ENCODE assay signal across 27 cellular contexts in the genomic region with DNA sequence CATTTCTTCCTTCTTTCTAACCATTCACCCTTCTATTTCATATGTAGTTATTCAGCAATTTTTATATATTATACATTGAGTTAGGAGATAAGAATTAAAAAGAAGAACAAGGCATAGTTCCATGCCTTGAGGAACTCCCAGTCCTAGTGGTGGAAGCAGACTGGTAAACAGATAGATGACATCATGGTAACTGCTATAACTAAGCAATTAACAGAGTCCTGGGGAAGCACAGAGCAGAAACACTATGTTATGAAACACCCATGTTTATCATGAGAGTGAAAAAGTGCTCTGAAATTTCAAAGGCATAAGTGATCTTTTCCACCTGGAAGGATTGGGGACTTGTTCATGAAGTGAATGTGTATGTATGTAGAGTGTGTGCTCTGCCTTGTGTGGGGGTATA. TPM values are rescaled to one million over a fixed set of nuclear protein-coding genes. Genes with fewer than 3 reads are reported as not detected.
"Had no signal": no experiment of that assay in that cellular context is flagged by ENCODE, and none has a peak within 500 bp of the region (broad histone marks: within the 10 kb centered on the region; RNA-seq: fewer than 3 reads in every experiment).

No MANE protein-coding gene starts in this region.

- H3K4me3 Mint-ChIP-seq: activated B cell treated with CpG ODN at 0.5 μM for 24 hours; activated CD8-positive, alpha-beta T cell treated with anti-CD3 and anti-CD28 coated beads for 36 hours; effector memory CD8-positive, alpha-beta T cell; immature natural killer cell; naive thymus-derived CD4-positive, alpha-beta T cell; T-helper 1 cell treated with Interleukin-12 subunit alpha and Interleukin-12 subunit beta and Interleukin-4 antibody, amounts not matched to agents 30 μg/mL and 1 μg/mL, for 36 hours had no signal

- ATAC-seq: activated CD8-positive, alpha-beta T cell treated with anti-CD3 and anti-CD28 coated beads for 36 hours; activated naive CD4-positive, alpha-beta T cell treated with anti-CD3 and anti-CD28 coated beads, Interleukin-2, amount 50 U/mL, for 72 hours; effector memory CD8-positive, alpha-beta T cell; heart left ventricle; left colon; naive thymus-derived CD4-positive, alpha-beta T cell; psoas muscle had no signal

- H3K9me3 Mint-ChIP-seq: activated B cell treated with CpG ODN at 0.5 μM for 24 hours; activated CD8-positive, alpha-beta T cell treated with anti-CD3 and anti-CD28 coated beads for 36 hours; T-helper 1 cell treated with Interleukin-12 subunit alpha and Interleukin-12 subunit beta and Interleukin-4 antibody, amounts not matched to agents 30 μg/mL and 1 μg/mL, for 36 hours had no signal

- H3K4me1 ChIP-seq: colonic mucosa, psoas muscle, right atrium auricular region, spleen, suprapubic skin had no signal

- H3K27ac Mint-ChIP-seq: activated B cell treated with CpG ODN at 0.5 μM for 24 hours; activated CD8-positive, alpha-beta T cell treated with anti-CD3 and anti-CD28 coated beads for 36 hours; activated naive CD4-positive, alpha-beta T cell treated with anti-CD3 and anti-CD28 coated beads, Interleukin-2, amount 50 U/mL, for 72 hours; effector memory CD8-positive, alpha-beta T cell; immature natural killer cell; naive thymus-derived CD4-positive, alpha-beta T cell; T-helper 1 cell treated with Interleukin-12 subunit alpha and Interleukin-12 subunit beta and Interleukin-4 antibody, amounts not matched to agents 30 μg/mL and 1 μg/mL, for 36 hours had no signal

- DNase-seq: activated B cell treated with CpG ODN at 0.5 μM for 24 hours; activated CD4-positive, alpha-beta T cell treated with anti-CD3 and anti-CD28 coated beads, Interleukin-2, amount 50 U/mL, for 1 hour; activated CD8-positive, alpha-beta T cell treated with anti-CD3 and anti-CD28 coated beads for 36 hours; activated naive CD4-positive, alpha-beta T cell; activated T-cell treated with anti-CD3 and anti-CD28 coated beads, Interleukin-2, amount 50 U/mL, for 48 hours; anterior cingulate cortex; colonic mucosa; effector memory CD8-positive, alpha-beta T cell; foreskin fibroblast; heart left ventricle; hypothalamus; immature natural killer cell; kidney; left colon; midbrain; naive thymus-derived CD4-positive, alpha-beta T cell; psoas muscle; spleen; stimulated activated naive CD4-positive, alpha-beta T cell; T-helper 9 cell had no signal

- H3K9me3 ChIP-seq: colonic mucosa, heart left ventricle, psoas muscle, right atrium auricular region, spleen, suprapubic skin, tibial nerve had no signal

- H3K4me1 Mint-ChIP-seq: activated B cell treated with CpG ODN at 0.5 μM for 24 hours; immature natural killer cell; naive thymus-derived CD4-positive, alpha-beta T cell had no signal

- H3K27ac ChIP-seq: colonic mucosa, heart left ventricle, parathyroid adenoma, psoas muscle, right atrium auricular region, spleen, suprapubic skin, tibial nerve had no signal

- H3K9ac ChIP-seq: parathyroid adenoma had no signal

- H3K36me3 ChIP-seq: colonic mucosa, heart left ventricle, right atrium auricular region, spleen, suprapubic skin, tibial nerve had no signal

- H3K27me3 ChIP-seq: colonic mucosa, heart left ventricle, right atrium auricular region, spleen, suprapubic skin, tibial nerve had no signal

- H3K27me3 Mint-ChIP-seq: activated B cell treated with CpG ODN at 0.5 μM for 24 hours; activated CD8-positive, alpha-beta T cell treated with anti-CD3 and anti-CD28 coated beads for 36 hours; effector memory CD8-positive, alpha-beta T cell had no signal

- H3K36me3 Mint-ChIP-seq: activated naive CD4-positive, alpha-beta T cell treated with anti-CD3 and anti-CD28 coated beads, Interleukin-2, amount 50 U/mL, for 72 hours; immature natural killer cell; naive thymus-derived CD4-positive, alpha-beta T cell had no signal

- H3K4me3 ChIP-seq: colonic mucosa, heart left ventricle, psoas muscle, right atrium auricular region, spleen, suprapubic skin, tibial nerve had no signal

- FAIRE-seq: kidney, TTC549 had no signal

- H2AFZ ChIP-seq: parathyroid adenoma had no signal

RNA-seq across cellular contexts. Expression of gene PAPPA, which starts 14.6 kb away (rescaled TPM):
- total RNA-seq: activated B cell treated with CpG ODN at 0.5 μM for 24 hours; activated CD8-positive, alpha-beta T cell treated with anti-CD3 and anti-CD28 coated beads for 36 hours had no signal
- polyA plus RNA-seq: immature natural killer cell had no signal
